Comparison of ENCODE assay signal across 9 cellular contexts in genomic region chr19:38699027-38699346, GRCh38. TPM values are rescaled to one million over a fixed set of nuclear protein-coding genes. Genes with fewer than 3 reads are reported as not detected.
DNase-seq lines count a peak whose midpoint lies in the region; ATAC-seq and TF ChIP-seq lines count a peak whose summit lies in the region.
"Had no signal": no experiment of that assay in that cellular context is flagged by ENCODE, and none has a peak within 500 bp of the region (broad histone marks: within the 10 kb centered on the region; RNA-seq: fewer than 3 reads in every experiment).

No MANE protein-coding gene starts in this region.

- H3K4me3 ChIP-seq in A673 (ENCODE audit: low read depth, low read length, poor library complexity, severe bottlenecking) = no peak overlapping the region

- TF ChIP-seq CTCF in A673 (conservative IDR thresholded peaks at IDR 0.05; ENCODE audit: low read depth, low read length) = no peak
- no peak for TF ChIP-seq CTCF in neural crest cell (conservative IDR thresholded peaks at IDR 0.05)

- H3K9me3 Mint-ChIP-seq in dendritic cell treated with granulocyte-macrophage colony-stimulating factor and Interleukin-4, amounts not matched to agents 40 ng/mL and 50 ng/mL, for 4 days = no peaks in the 10 kb centered on the region
- no peaks in the 10 kb centered on the region for H3K9me3 Mint-ChIP-seq in neural crest cell

- no peak overlapping the region for H3K4me3 Mint-ChIP-seq in dendritic cell treated with granulocyte-macrophage colony-stimulating factor and Interleukin-4, amounts not matched to agents 40 ng/mL and 50 ng/mL, for 4 days
- peak overlapping the region; percentile 15 for H3K4me3 Mint-ChIP-seq in neural crest cell

- POLR2A ChIA-PET in A673 (lab: Charles Lee; ENCODE audit: low non-redundant PET) = no interaction called here

- H3K4me1 Mint-ChIP-seq in dendritic cell treated with granulocyte-macrophage colony-stimulating factor and Interleukin-4, amounts not matched to agents 40 ng/mL and 50 ng/mL, for 4 days (ENCODE audit: low read depth) = peaks cover 58% of the 10 kb centered on the region
- H3K4me1 Mint-ChIP-seq in neural crest cell = peaks cover 50% of the 10 kb centered on the region

- no peak for ATAC-seq in HG02571 (IDR thresholded peaks at IDR 0.05; ENCODE audit: unreplicated experiment)

- intact Hi-C loops in A673 (cut with micrococcal nuclease; ENCODE audit: unreplicated experiment) = no loop called here
- intact Hi-C loops in dendritic cell treated with granulocyte-macrophage colony-stimulating factor and Interleukin-4, amounts not matched to agents 40 ng/mL and 50 ng/mL, for 4 days (cut with micrococcal nuclease) = no loop called here

- peaks cover 81% of the 10 kb centered on the region for H3K36me3 Mint-ChIP-seq in dendritic cell treated with granulocyte-macrophage colony-stimulating factor and Interleukin-4, amounts not matched to agents 40 ng/mL and 50 ng/mL, for 4 days (ENCODE audit: low read depth)
- H3K36me3 Mint-ChIP-seq in neural crest cell (ENCODE audit: low read depth) = no peaks in the 10 kb centered on the region

- H3K4me1 ChIP-seq in A673 (ENCODE audit: insufficient read depth, low read length, poor library complexity, severe bottlenecking) = peaks cover under 1% of the 10 kb centered on the region

- BruUV-seq in A673 (replicated peaks; lab: Mats Ljungman, UMichigan) = no TSS peak

- CTCF ChIA-PET in A673 (lab: Charles Lee) = no interaction called here

- H3K27ac Mint-ChIP-seq in dendritic cell treated with granulocyte-macrophage colony-stimulating factor and Interleukin-4, amounts not matched to agents 40 ng/mL and 50 ng/mL, for 4 days = peak overlapping the region; percentile 56
- H3K27ac Mint-ChIP-seq in neural crest cell (ENCODE audit: unreplicated experiment) = peak overlapping the region; percentile 78

- no peaks in the 10 kb centered on the region for H3K27me3 ChIP-seq in A673 (replicated peaks; ENCODE audit: insufficient read depth, low read depth, low read length, poor library complexity)

- no peaks in the 10 kb centered on the region for H3K27me3 Mint-ChIP-seq in dendritic cell treated with granulocyte-macrophage colony-stimulating factor and Interleukin-4, amounts not matched to agents 40 ng/mL and 50 ng/mL, for 4 days
- no peaks in the 10 kb centered on the region for H3K27me3 Mint-ChIP-seq in neural crest cell (ENCODE audit: low read depth)

- DNase-seq in A673 (ENCODE audit: low spot score) (no peak), HPDE6-E6E7 (ENCODE audit: extremely low spot score) (peak; percentile 76), neural crest cell (ENCODE audit: low read depth, low spot score) (no peak), AG08396 (ENCODE audit: low spot score) (no peak), NCI-H2081 (lab: John Stamatoyannopoulos, UW) (no peak)
- DNase-seq in effector CD4-positive, alpha-beta T cell = no peak
- DNase-seq: stimulated activated CD4-positive, alpha-beta T cell treated with anti-CD3 and anti-CD28 coated beads, Interleukin-2, amount 100 ng/mL, for 48 hours had no signal

- peak overlapping the region; percentile 41 for H3K27ac ChIP-seq in A673 (ENCODE audit: low read depth, low read length, poor library complexity, severe bottlenecking)

- peaks cover 13% of the 10 kb centered on the region for H3K36me3 ChIP-seq in A673 (ENCODE audit: insufficient read depth, low read length, poor library complexity, severe bottlenecking)

- H3K9me3 ChIP-seq in A673 (ENCODE audit: low read depth, low read length, poor library complexity, severe bottlenecking) = no peaks in the 10 kb centered on the region

RNA-seq across cellular contexts. Expression of gene CAPN12, which starts 45.3 kb away (rescaled TPM):
- total RNA-seq in A673 (2021) = 0.69 and 0.96 TPM in 2 replicates
- not detected in 2 replicates for total RNA-seq in neural crest cell

RNA-seq across cellular contexts. Expression of gene ACTN4, which starts 51.5 kb away (rescaled TPM):
- 370 and 397 TPM in 2 replicates for total RNA-seq in A673 (2021)
- total RNA-seq in neural crest cell = 324 and 335 TPM in 2 replicates
